Comparison of ENCODE assay signal across 8 cellular contexts in the genomic region with DNA sequence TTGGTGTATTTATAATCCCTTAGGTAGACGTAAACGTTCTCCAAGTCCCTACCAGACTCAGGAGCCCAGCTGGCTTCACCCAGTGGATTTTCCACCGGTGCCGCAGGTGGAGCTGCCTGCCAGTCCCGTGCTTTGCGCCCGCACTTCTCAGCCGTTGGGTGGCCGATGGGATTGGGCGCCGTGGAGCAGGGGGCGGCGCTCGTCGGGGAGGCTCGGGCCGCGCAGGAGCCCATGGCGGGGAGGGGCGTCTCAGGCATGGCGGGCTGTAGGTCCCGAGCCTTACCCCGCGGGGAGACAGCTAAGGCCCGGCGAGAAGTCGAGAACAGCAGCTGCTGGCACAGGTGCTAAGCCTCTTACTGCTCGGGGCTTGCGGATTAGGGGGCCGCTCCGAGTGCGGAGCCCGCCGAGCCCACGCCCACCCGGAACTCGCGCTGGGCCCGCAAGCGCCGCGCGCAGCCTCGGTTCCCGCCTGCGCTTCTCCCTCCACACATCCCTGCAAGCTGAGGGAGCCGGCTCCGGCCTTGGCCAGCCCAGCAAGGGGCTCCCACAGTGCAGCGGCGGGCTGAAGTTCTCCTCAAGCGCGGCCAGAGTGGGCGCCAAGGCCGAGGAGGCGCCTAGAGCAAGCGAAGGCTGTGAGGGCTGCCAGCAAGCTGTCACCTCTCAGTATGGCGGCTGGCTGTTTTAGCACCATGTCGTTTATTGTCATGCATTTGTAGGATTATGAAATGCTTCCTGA. TPM values are rescaled to one million over a fixed set of nuclear protein-coding genes. Genes with fewer than 3 reads are reported as not detected.
DNase-seq lines count a peak whose midpoint lies in the region; ATAC-seq and TF ChIP-seq lines count a peak whose summit lies in the region.

No MANE protein-coding gene starts in this region.

- peaks cover 10% of the 10 kb centered on the region for H3K9me3 ChIP-seq in OCI-LY1 (ENCODE audit: low read length)

- H3K27me3 Mint-ChIP-seq in activated T-cell treated with anti-CD3 and anti-CD28 coated beads, Interleukin-2, amount 50 U/mL, for 4 hours (ENCODE audit: low read depth) = peaks cover 5% of the 10 kb centered on the region
- peaks cover 3 to 9% of the 10 kb centered on the region in 2 donors for H3K27me3 Mint-ChIP-seq in natural killer cell (ENCODE audit: low read depth in 2 of 2)

- ATAC-seq in HG03159 (IDR thresholded peaks at IDR 0.05; ENCODE audit: unreplicated experiment) (peak; percentile 41), natural killer cell (peak; percentile 73 to 83 (median 74))
- ATAC-seq in activated T-cell treated with anti-CD3 and anti-CD28 coated beads, Interleukin-2, amount 50 U/mL, for 4 hours = peak; percentile 76 to 80

- no peaks in the 10 kb centered on the region for H3K9me2 ChIP-seq in OCI-LY1 (ENCODE audit: low read depth, low read length)

- intact Hi-C loops in natural killer cell (cut with micrococcal nuclease) = loop anchor here (1.0 to 2.0 kb wide), 3 partner anchors 18 to 74 kb away; no protein-coding TSS in a partner anchor

- no peak for TF ChIP-seq CTCF in GM13976 (IDR thresholded peaks at IDR 0.05; ENCODE audit: borderline replicate concordance, control extremely low read depth, extremely low read depth, insufficient read depth, missing control alignments)
- no peak for TF ChIP-seq CTCF in OCI-LY1 (IDR thresholded peaks at IDR 0.05; ENCODE audit: low read length)
- no peak for TF ChIP-seq CTCF in natural killer cell (IDR thresholded peaks at IDR 0.05)

- no peaks in the 10 kb centered on the region for H3K36me3 ChIP-seq in OCI-LY1 (ENCODE audit: insufficient read depth, low read length)

- peaks cover 13% of the 10 kb centered on the region for H3K9me3 Mint-ChIP-seq in activated T-cell treated with anti-CD3 and anti-CD28 coated beads, Interleukin-2, amount 50 U/mL, for 4 hours
- H3K9me3 Mint-ChIP-seq in natural killer cell = peaks cover 0 to 4% of the 10 kb centered on the region in 2 donors

- H3K4me1 ChIP-seq in OCI-LY1 (ENCODE audit: insufficient read depth, low read length, severe bottlenecking) = peaks cover 35% of the 10 kb centered on the region

- peak overlapping the region; percentile 71 for H3K9ac ChIP-seq in OCI-LY1 (ENCODE audit: low read length)

- H3K4me3 Mint-ChIP-seq in activated T-cell treated with anti-CD3 and anti-CD28 coated beads, Interleukin-2, amount 50 U/mL, for 4 hours = peak overlapping the region; percentile 84
- H3K4me3 Mint-ChIP-seq in natural killer cell = peak overlapping the region; percentile 99

- in situ Hi-C loops in GM13976 (cut with MboI; ENCODE audit: low sequenced_read_pairs, unreplicated experiment) = no loop called here

- H3K4me1 Mint-ChIP-seq in activated T-cell treated with anti-CD3 and anti-CD28 coated beads, Interleukin-2, amount 50 U/mL, for 4 hours (ENCODE audit: low read depth) = peaks cover 30% of the 10 kb centered on the region
- peaks cover 45 to 47% of the 10 kb centered on the region in 2 donors for H3K4me1 Mint-ChIP-seq in natural killer cell

- peaks cover 4% of the 10 kb centered on the region for H3K36me3 Mint-ChIP-seq in activated T-cell treated with anti-CD3 and anti-CD28 coated beads, Interleukin-2, amount 50 U/mL, for 4 hours (ENCODE audit: insufficient read depth)
- peaks cover 12% of the 10 kb centered on the region for H3K36me3 Mint-ChIP-seq in natural killer cell

- H3K79me2 ChIP-seq in OCI-LY1 (ENCODE audit: insufficient read depth, low read length) = no peaks in the 10 kb centered on the region

- H3K27ac Mint-ChIP-seq in natural killer cell = peak overlapping the region; percentile 94 to 99

- DNase-seq in GM13976 (ENCODE audit: low spot score) (peak; percentile 45), fibroblast of gingiva (ENCODE audit: low read depth) (peak; percentile 25), natural killer cell (peak; percentile 76), NCI-H2107 treated with DMSO at 0.1 percent for 48 hours (lab: John Stamatoyannopoulos, UW; ENCODE audit: unreplicated experiment) (no peak)
- DNase-seq in activated T-cell treated with anti-CD3 and anti-CD28 coated beads, Interleukin-2, amount 50 U/mL, for 4 hours = peak; percentile 56
- DNase-seq in stimulated activated naive CD4-positive, alpha-beta T cell (lab: John Stamatoyannopoulos, UW) = peak; percentile 71 to 91 (median 82)

- peak overlapping the region; percentile 90 for H3K27ac ChIP-seq in OCI-LY1 (ENCODE audit: low read depth, low read length, poor library complexity, severe bottlenecking)

- no peaks in the 10 kb centered on the region for H3F3A ChIP-seq in OCI-LY1 (ENCODE audit: insufficient read depth, low read length)

- no peaks in the 10 kb centered on the region for H4K20me1 ChIP-seq in OCI-LY1 (ENCODE audit: insufficient read depth, low read length)

- H3K4me3 ChIP-seq in OCI-LY1 (ENCODE audit: low read depth, low read length, poor library complexity, severe bottlenecking) = peak overlapping the region; percentile 69

- peak overlapping the region; percentile 75 for H3K4me2 ChIP-seq in OCI-LY1 (ENCODE audit: low read length)

- H3K27me3 ChIP-seq in OCI-LY1 (ENCODE audit: insufficient read depth, low read length) = no peaks in the 10 kb centered on the region; the same call in 1 of the 2 replicates

- 0 out of 2 replicates have a peak overlapping the region, but pooled peaks have one; percentile 13 for H2AFZ ChIP-seq in OCI-LY1 (ENCODE audit: low read length)

RNA-seq across cellular contexts. Expression of a gene that starts 57.3 kb away (rescaled TPM):
- 10 to 100 TPM; 54.7 to 64.4 (median 58.4) TPM for total RNA-seq in activated T-cell treated with anti-CD3 and anti-CD28 coated beads, Interleukin-2, amount 50 U/mL, for 4 hours
- total RNA-seq in natural killer cell = 10 to 100 TPM; 19.3 to 33.6 (median 25.1) TPM
